In genomic region chr14:68676511-68676943, GRCh38 we compare ENCODE assay signal across 13 cellular contexts.
DNase-seq lines count a peak whose midpoint lies in the region; ATAC-seq and TF ChIP-seq lines count a peak whose summit lies in the region.
"Had no signal": no experiment of that assay in that cellular context is flagged by ENCODE, and none has a peak within 500 bp of the region (broad histone marks: within the 10 kb centered on the region; RNA-seq: fewer than 3 reads in every experiment).

No MANE protein-coding gene starts in this region.

- no peaks in the 10 kb centered on the region for H3K27me3 Mint-ChIP-seq in naive thymus-derived CD8-positive, alpha-beta T cell
- H3K27me3 Mint-ChIP-seq: activated naive CD8-positive, alpha-beta T cell treated with anti-CD3 and anti-CD28 coated beads, Interleukin-2, amount 10 ng/mL, durations not matched to agents 7 days and 5 days; CD8-positive, alpha-beta memory T cell had no signal

- no peak for TF ChIP-seq POLR2A in stomach (IDR thresholded peaks at IDR 0.05)

- TF ChIP-seq EP300 in stomach (IDR thresholded peaks at IDR 0.05), result no peak

- peaks cover 11 to 34% (median 14%) of the 10 kb centered on the region in 4 donors for H3K4me1 Mint-ChIP-seq in naive thymus-derived CD8-positive, alpha-beta T cell

- no peak overlapping the region for H3K4me3 ChIP-seq in stomach
- H3K4me3 ChIP-seq: MG63, SK-N-MC had no signal

- POLR2A ChIA-PET in naive thymus-derived CD8-positive, alpha-beta T cell (lab: Charles Lee), result interaction anchor here (0.6 to 1.7 kb wide), 2 partner anchors 36 to 138 kb away, joined by 3 read pairs; no protein-coding TSS in a partner anchor

- no peak overlapping the region for H3K4me3 Mint-ChIP-seq in naive thymus-derived CD8-positive, alpha-beta T cell
- H3K4me3 Mint-ChIP-seq: activated naive CD8-positive, alpha-beta T cell treated with anti-CD3 and anti-CD28 coated beads, Interleukin-2, amount 10 ng/mL, durations not matched to agents 7 days and 5 days; CD8-positive, alpha-beta memory T cell had no signal

- no peaks in the 10 kb centered on the region for H3K36me3 Mint-ChIP-seq in naive thymus-derived CD8-positive, alpha-beta T cell
- H3K36me3 Mint-ChIP-seq: activated naive CD8-positive, alpha-beta T cell treated with anti-CD3 and anti-CD28 coated beads, Interleukin-2, amount 10 ng/mL, durations not matched to agents 7 days and 5 days; CD8-positive, alpha-beta memory T cell had no signal

- no peaks in the 10 kb centered on the region for H3K9me3 Mint-ChIP-seq in naive thymus-derived CD8-positive, alpha-beta T cell
- H3K9me3 Mint-ChIP-seq: CD8-positive, alpha-beta memory T cell had no signal

- ATAC-seq in esophagus mucosa, result peak; percentile 95
- ATAC-seq in GM18517 (IDR thresholded peaks at IDR 0.05; ENCODE audit: unreplicated experiment), result no peak
- ATAC-seq in naive thymus-derived CD8-positive, alpha-beta T cell, result no peak

- H3K27me3 ChIP-seq in stomach, result no peaks in the 10 kb centered on the region
- H3K27me3 ChIP-seq: MG63 had no signal

- 35 to 61% (median 44%) methylated on average over 7 to 11 of the region's 11 CpGs for WGBS in stomach, 5 donors

- DNase-seq in HT-29 (ENCODE audit: low spot score) (peak; percentile 33), NCI-H510A treated with DMSO at 0.1 percent for 48 hours (lab: John Stamatoyannopoulos, UW) (peak; percentile 78), stomach (peak; percentile 53), 8988T (no peak), posterior cingulate gyrus (no peak)
- DNase-seq in naive thymus-derived CD8-positive, alpha-beta T cell, result no peak
- DNase-seq: activated naive CD8-positive, alpha-beta T cell treated with anti-CD3 and anti-CD28 coated beads, Interleukin-2, amount 10 ng/mL, durations not matched to agents 7 days and 5 days; CD8-positive, alpha-beta memory T cell; MG63; NK-92 treated with Interleukin-12 subunit alpha and Interleukin-12 subunit beta, amount 100 ng/mL, for 24 hours had no signal

- intact Hi-C loops in stomach (cut with DNase I; ENCODE audit: low total_unique reads) (no loop called here), posterior cingulate gyrus (cut with DNase I) (no loop called here)

- H3K9me3 ChIP-seq in stomach, result no peaks in the 10 kb centered on the region

- no peak for TF ChIP-seq CTCF in stomach (IDR thresholded peaks at IDR 0.05)

- H3K36me3 ChIP-seq in stomach, result no peaks in the 10 kb centered on the region
- H3K36me3 ChIP-seq: MG63 had no signal

- peaks cover 35 to 84% (median 64%) of the 10 kb centered on the region in 4 donors for H3K4me1 ChIP-seq in stomach

- H3K27ac ChIP-seq in stomach, result peak overlapping the region in 3 of 5 donors; percentile 26 to 68 (median 56)
- H3K27ac ChIP-seq: SK-N-MC had no signal

- no peak overlapping the region for H3K27ac Mint-ChIP-seq in naive thymus-derived CD8-positive, alpha-beta T cell
- H3K27ac Mint-ChIP-seq: activated naive CD8-positive, alpha-beta T cell treated with anti-CD3 and anti-CD28 coated beads, Interleukin-2, amount 10 ng/mL, durations not matched to agents 7 days and 5 days had no signal

Comparison
In these comparisons a context has a peak if more than half of its experiments do, and no peak if none do; other contexts are left out.
1. DNase-seq: peak in HT-29 (single experiment), NCI-H510A treated with DMSO at 0.1 percent for 48 hours (single experiment) and stomach (single experiment); none in naive thymus-derived CD8-positive, alpha-beta T cell (0 of 10), 8988T (single experiment) and posterior cingulate gyrus (0 of 10).